ENCODE assay signal across 25 cellular contexts in the genomic region with DNA sequence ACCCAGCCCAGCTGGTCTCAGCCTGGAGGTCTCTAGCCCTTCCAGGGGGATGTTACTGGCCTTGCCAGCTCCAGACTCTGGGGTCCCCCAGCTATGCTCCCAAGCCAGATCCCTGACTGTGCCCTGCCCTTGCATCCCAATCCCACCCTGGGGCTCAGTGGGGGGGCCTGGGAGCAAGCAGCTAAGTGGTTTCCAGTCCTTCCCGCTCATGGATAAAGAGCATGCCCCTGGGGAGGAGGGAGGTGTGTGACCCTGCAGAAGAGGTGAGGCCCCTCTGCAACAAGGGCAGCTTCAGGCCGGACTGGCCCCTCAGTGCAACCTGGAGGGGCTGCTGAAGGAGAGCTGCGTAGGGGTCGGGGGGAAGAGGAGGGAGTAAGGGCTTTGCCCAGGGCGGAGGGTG. TPM values are rescaled to one million over a fixed set of nuclear protein-coding genes. Genes with fewer than 3 reads are reported as not detected.
DNase-seq lines count a peak whose midpoint lies in the region; ATAC-seq and TF ChIP-seq lines count a peak whose summit lies in the region.
"Had no signal": no experiment of that assay in that cellular context is flagged by ENCODE, and none has a peak within 500 bp of the region (broad histone marks: within the 10 kb centered on the region; RNA-seq: fewer than 3 reads in every experiment).

No MANE protein-coding gene starts in this region.

- no peaks in the 10 kb centered on the region for H3K27me3 ChIP-seq in cardiac muscle cell
- H3K27me3 ChIP-seq: BLaER1 treated with 17β-estradiol and CSF1 and Interleukin-3, amounts not matched to agents 10 nM and 100 nM; testis had no signal

- DNase-seq in cardiac muscle cell (ENCODE audit: low read depth in 1 of 2, low spot score in 1 of 2) = no peak
- DNase-seq in Right ventricle myocardium inferior (ENCODE audit: missing footprints) = no peak
- no peak for DNase-seq in RWPE1 (ENCODE audit: low spot score)
- peak; percentile 44 for DNase-seq in ecto neural progenitor cell (ENCODE audit: low spot score)
- peak; percentile 13 for DNase-seq in retina
- no peak for DNase-seq in NOMO-1 treated with dmso at 0.1 percent for 144 hours (lab: John Stamatoyannopoulos, UW; ENCODE audit: unreplicated experiment)
- DNase-seq in superior temporal gyrus (ENCODE audit: extremely low spot score) = no peak
- DNase-seq: activated CD4-positive, alpha-beta memory T cell treated with anti-CD3 and anti-CD28 coated beads for 36 hours; activated CD4-positive, CD25-positive, alpha-beta regulatory T cell; activated naive CD4-positive, alpha-beta T cell treated with Interleukin-2 at 50 U/mL for 16 hours; Caco-2; central memory CD4-positive, alpha-beta T cell; DND-41; dorsolateral prefrontal cortex; glutamatergic neuron; kidney glomerular epithelial cell; NCI-H1105 treated with DMSO at 0.1 percent for 48 hours; NCI-H2029 treated with DMSO at 0.1 percent for 48 hours; RPMI8226; stimulated activated CD4-positive, alpha-beta T cell treated with anti-CD3 and anti-CD28 coated beads, Interleukin-4, amount 100 ng/mL, for 1 hour; testis had no signal

- H3K4me1 ChIP-seq in cardiac muscle cell (ENCODE audit: low read depth) = peaks cover 55% of the 10 kb centered on the region
- H3K4me1 ChIP-seq: Caco-2, testis had no signal

- H3K36me3 ChIP-seq in cardiac muscle cell = peaks cover 17% of the 10 kb centered on the region

- CTCF ChIA-PET in RWPE1 (lab: Yijun Ruan, JAX) = interaction anchor here (0.7 to 1.5 kb wide), 4 partner anchors 44 to 206 kb away, joined by 3 to 11 read pairs (median 4); a partner anchor contains a TSS

- no peaks in the 10 kb centered on the region for H3K9me3 ChIP-seq in cardiac muscle cell (ENCODE audit: low read depth)
- H3K9me3 ChIP-seq: BLaER1 treated with 17β-estradiol and CSF1 and Interleukin-3, amounts not matched to agents 10 nM and 100 nM; Caco-2; testis had no signal

- TF ChIP-seq CTCF in cardiac muscle cell (IDR thresholded peaks at IDR 0.05; ENCODE audit: low read depth, low read length) (no peak), RWPE1 (conservative IDR thresholded peaks at IDR 0.05; ENCODE audit: low read depth) (no peak)

- no peak for ATAC-seq in Right ventricle myocardium inferior
- no peak for ATAC-seq in HG03135 (IDR thresholded peaks at IDR 0.05; ENCODE audit: unreplicated experiment)
- ATAC-seq: GM12878, SK-N-SH treated with all-trans-retinoic acid at 6 μM for 48 hours had no signal

- H3K27ac ChIP-seq in cardiac muscle cell (peak overlapping the region; percentile 97), RWPE1 (peak overlapping the region; percentile 88)
- H3K27ac ChIP-seq: BLaER1 treated with 17β-estradiol and CSF1 and Interleukin-3, amounts not matched to agents 10 nM and 100 nM; dorsolateral prefrontal cortex; testis had no signal

- POLR2A ChIA-PET in RWPE1 (lab: Yijun Ruan, JAX; ENCODE audit: low non-redundant PET) = interaction anchor here (0.6 kb wide), 1 partner anchor 41 kb away, joined by 3 read pairs; no protein-coding TSS in a partner anchor

- peak overlapping the region; percentile 4 for H3K4me3 ChIP-seq in cardiac muscle cell
- H3K4me3 ChIP-seq: BLaER1 treated with 17β-estradiol and CSF1 and Interleukin-3, amounts not matched to agents 10 nM and 100 nM; dorsolateral prefrontal cortex; GM12878; testis had no signal

- intact Hi-C loops in Right ventricle myocardium inferior (cut with DNase I) = no loop called here

RNA-seq across cellular contexts. Expression of a gene that starts 2.8 kb away (rescaled TPM):
- total RNA-seq in cardiac muscle cell = 191 and 390 TPM in 2 replicates
- polyA plus RNA-seq in cardiac muscle cell = 87.1 and 121 TPM in 2 replicates
- total RNA-seq in Right ventricle myocardium inferior = 275 TPM

RNA-seq across cellular contexts. Expression of a gene that starts 45.1 kb away (rescaled TPM):
- total RNA-seq in cardiac muscle cell (4.8 and 5.1 TPM in 2 replicates), Right ventricle myocardium inferior (12.7 TPM)
- 6.4 and 8.3 TPM in 2 replicates for polyA plus RNA-seq in cardiac muscle cell

Comparison
In these comparisons a context has a peak if more than half of its experiments do, and no peak if none do; other contexts are left out.
1. DNase-seq: peak in ecto neural progenitor cell (single experiment) and retina (single experiment); none in cardiac muscle cell (0 of 2), Right ventricle myocardium inferior (single experiment), RWPE1 (single experiment), NOMO-1 treated with dmso at 0.1 percent for 144 hours (single experiment) and superior temporal gyrus (single experiment).